14 cellular contexts compared by ENCODE assay signal in genomic region chr17:57506253-57506911, GRCh38.
A peak's percentile ranks its signal among the peaks of the same experiment; 100 is the strongest.
DNase-seq lines count a peak whose midpoint lies in the region; ATAC-seq and TF ChIP-seq lines count a peak whose summit lies in the region.
"Had no signal": no experiment of that assay in that cellular context is flagged by ENCODE, and none has a peak within 500 bp of the region (broad histone marks: within the 10 kb centered on the region; RNA-seq: fewer than 3 reads in every experiment).

No MANE protein-coding gene starts in this region.

- H2AFZ ChIP-seq in parathyroid adenoma: no peak overlapping the region

- H3K4me1 ChIP-seq in ectodermal cell (ENCODE audit: control insufficient read depth, insufficient read depth, low read length) (peaks cover 44% of the 10 kb centered on the region), parathyroid adenoma (peaks cover 19% of the 10 kb centered on the region)

- H3K27me3 ChIP-seq in ectodermal cell (ENCODE audit: control insufficient read depth, insufficient read depth, low read length, poor library complexity, severe bottlenecking) (no peaks in the 10 kb centered on the region), parathyroid adenoma (ENCODE audit: control insufficient read depth, insufficient read depth, low read length) (no peaks in the 10 kb centered on the region), brain microvascular endothelial cell (replicated peaks) (no peaks in the 10 kb centered on the region)

- in situ Hi-C loops in GM13977 (cut with MboI; ENCODE audit: low pct_unique_long_range_greater_than_20kb, low sequenced_read_pairs, unreplicated experiment): no loop called here
- in situ Hi-C loops in brain microvascular endothelial cell (cut with HindIII; ENCODE audit: low pct_ligation_motif_present, low sequenced_read_pairs): no loop called here

- DNase-seq in ELF-1 (ENCODE audit: low read depth, low spot score) (peak; percentile 26), NCI-H187 (lab: John Stamatoyannopoulos, UW) (peak; percentile 75 to 82), GM13977 (ENCODE audit: low spot score) (no peak), NCI-H1436 treated with DMSO at 0.1 percent for 48 hours (lab: John Stamatoyannopoulos, UW) (no peak), brain microvascular endothelial cell (no peak)
- DNase-seq: activated CD4-positive, alpha-beta T cell treated with anti-CD3 and anti-CD28 coated beads for 36 hours; midbrain; NCI-H2029; OCI-M1 had no signal

- no peak overlapping the region for H3K9ac ChIP-seq in parathyroid adenoma

- no peaks in the 10 kb centered on the region for H3K36me3 ChIP-seq in ectodermal cell (ENCODE audit: control insufficient read depth, insufficient read depth, low read length)
- no peaks in the 10 kb centered on the region for H3K36me3 ChIP-seq in parathyroid adenoma (ENCODE audit: control insufficient read depth, insufficient read depth, low read length)
- no peaks in the 10 kb centered on the region for H3K36me3 ChIP-seq in brain microvascular endothelial cell (replicated peaks)

- peaks cover 62% of the 10 kb centered on the region for H3K79me2 ChIP-seq in parathyroid adenoma

- H3K27ac ChIP-seq in ectodermal cell (ENCODE audit: insufficient read depth, low read depth, low read length, poor library complexity, severe bottlenecking) (peak overlapping the region; percentile 52), parathyroid adenoma (peak overlapping the region; percentile 64), brain microvascular endothelial cell (no peak overlapping the region)
- H3K27ac ChIP-seq: C4-2B had no signal

- H3K4me3 ChIP-seq in ectodermal cell (ENCODE audit: insufficient read depth, low read depth, low read length) (no peak overlapping the region), parathyroid adenoma (ENCODE audit: low read depth, low read length) (no peak overlapping the region), brain microvascular endothelial cell (ENCODE audit: low read depth, low read length) (no peak overlapping the region)

- H3K9me3 ChIP-seq in ectodermal cell (ENCODE audit: control insufficient read depth, low read length): no peaks in the 10 kb centered on the region
- no peaks in the 10 kb centered on the region for H3K9me3 ChIP-seq in parathyroid adenoma (ENCODE audit: control insufficient read depth, low read length)

- no peak for ATAC-seq in GM21723 (IDR thresholded peaks at IDR 0.05; ENCODE audit: unreplicated experiment)
- ATAC-seq: stimulated activated memory B cell treated with anti-CD40 and anti-IgM and Interleukin-4, amounts not matched to agents 10 μg/mL and 1 μg/mL and 100 μg/mL, for 72 hours had no signal

- 63 to 68% methylated on average over 16 of the region's 16 CpGs for WGBS in ectodermal cell, 2 experiments

- H3K4me2 ChIP-seq in parathyroid adenoma (ENCODE audit: low read length): no peak overlapping the region

- TF ChIP-seq CTCF in parathyroid adenoma (IDR thresholded peaks at IDR 0.05) (no peak), GM13977 (IDR thresholded peaks at IDR 0.05; ENCODE audit: extremely low read depth, insufficient read depth, missing control alignments) (no peak), brain microvascular endothelial cell (IDR thresholded peaks at IDR 0.05; ENCODE audit: low read depth, low read length, missing control alignments) (no peak)

Comparison
In these comparisons a context has a peak if more than half of its experiments do, and no peak if none do; other contexts are left out.
1. DNase-seq: peak in ELF-1 (single experiment) and NCI-H187 (2 of 2); none in GM13977 (single experiment), NCI-H1436 treated with DMSO at 0.1 percent for 48 hours (single experiment) and brain microvascular endothelial cell (single experiment).